ENCODE assay signal across 23 cellular contexts in the genomic region with DNA sequence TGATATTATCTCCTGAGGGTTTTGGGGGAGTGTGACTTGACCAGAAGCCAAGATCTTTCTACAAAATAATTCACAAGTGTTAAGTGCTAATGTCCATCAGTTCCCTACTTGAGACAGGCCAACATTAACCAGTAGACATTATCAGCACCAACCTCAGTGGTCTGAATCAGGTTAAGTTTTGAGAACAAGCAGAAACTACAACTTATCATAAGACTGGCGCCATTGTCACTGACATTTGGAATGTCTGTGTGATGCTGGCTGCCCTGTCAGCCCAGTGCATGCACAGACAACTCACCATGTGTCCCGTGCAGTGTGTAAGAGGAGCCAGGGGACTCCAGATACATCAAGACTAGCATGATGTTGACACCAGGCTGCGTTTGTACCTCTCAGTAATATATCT.
DNase-seq lines count a peak whose midpoint lies in the region; ATAC-seq lines count a peak whose summit lies in the region.
"Had no signal": no experiment of that assay in that cellular context is flagged by ENCODE, and none has a peak within 500 bp of the region (broad histone marks: within the 10 kb centered on the region; RNA-seq: fewer than 3 reads in every experiment).

No MANE protein-coding gene starts in this region.

- ATAC-seq in activated naive CD8-positive, alpha-beta T cell treated with anti-CD3 and anti-CD28 coated beads, Interleukin-2, amount 50 U/mL, for 24 hours, result no peak
- no peak for ATAC-seq in effector memory CD8-positive, alpha-beta T cell (replicated peaks)
- ATAC-seq: esophagus mucosa, gastrocnemius medialis, PC-3 had no signal

- peak overlapping the region; percentile 51 for H3K27ac Mint-ChIP-seq in activated naive CD8-positive, alpha-beta T cell
- H3K27ac Mint-ChIP-seq in activated naive CD8-positive, alpha-beta T cell treated with anti-CD3 and anti-CD28 coated beads, Interleukin-2, amount 50 U/mL, for 24 hours, result no peak overlapping the region
- H3K27ac Mint-ChIP-seq in effector memory CD8-positive, alpha-beta T cell, result peak overlapping the region; percentile 81 to 93

- H3K4me1 Mint-ChIP-seq in activated naive CD8-positive, alpha-beta T cell (ENCODE audit: low read depth), result peaks cover 45% of the 10 kb centered on the region
- H3K4me1 Mint-ChIP-seq in activated naive CD8-positive, alpha-beta T cell treated with anti-CD3 and anti-CD28 coated beads, Interleukin-2, amount 50 U/mL, for 24 hours, result peaks cover 32% of the 10 kb centered on the region
- peaks cover 37 to 48% of the 10 kb centered on the region in 2 donors for H3K4me1 Mint-ChIP-seq in effector memory CD8-positive, alpha-beta T cell (ENCODE audit: low read depth in 2 of 2)

- H3K27me3 Mint-ChIP-seq in activated naive CD8-positive, alpha-beta T cell, result no peaks in the 10 kb centered on the region
- no peaks in the 10 kb centered on the region for H3K27me3 Mint-ChIP-seq in activated naive CD8-positive, alpha-beta T cell treated with anti-CD3 and anti-CD28 coated beads, Interleukin-2, amount 50 U/mL, for 24 hours
- no peaks in the 10 kb centered on the region for H3K27me3 Mint-ChIP-seq in effector memory CD8-positive, alpha-beta T cell

- peak overlapping the region; percentile 55 for H3K27ac ChIP-seq in KOPT-K1 (ENCODE audit: low read depth, low read length, poor library complexity, severe bottlenecking)
- H3K27ac ChIP-seq: gastrocnemius medialis, neutrophil had no signal

- H3K36me3 Mint-ChIP-seq in activated naive CD8-positive, alpha-beta T cell, result peaks cover 4% of the 10 kb centered on the region
- H3K36me3 Mint-ChIP-seq in activated naive CD8-positive, alpha-beta T cell treated with anti-CD3 and anti-CD28 coated beads, Interleukin-2, amount 50 U/mL, for 24 hours (ENCODE audit: low read depth), result no peaks in the 10 kb centered on the region
- peaks cover 10% of the 10 kb centered on the region for H3K36me3 Mint-ChIP-seq in effector memory CD8-positive, alpha-beta T cell (ENCODE audit: insufficient read depth)

- H3K9me3 ChIP-seq in KOPT-K1 (ENCODE audit: insufficient read depth, low read length, poor library complexity, severe bottlenecking), result no peaks in the 10 kb centered on the region
- H3K9me3 ChIP-seq: BLaER1 treated with 17β-estradiol and CSF1 and Interleukin-3, amounts not matched to agents 10 nM and 100 nM; gastrocnemius medialis; neutrophil had no signal

- H3K36me3 ChIP-seq in KOPT-K1 (ENCODE audit: insufficient read depth, low read length), result peaks cover 99% of the 10 kb centered on the region
- H3K36me3 ChIP-seq: gastrocnemius medialis, neutrophil had no signal

- DNase-seq in activated naive CD8-positive, alpha-beta T cell treated with anti-CD3 and anti-CD28 coated beads, Interleukin-2, amount 50 U/mL, for 24 hours, result no peak
- DNase-seq in effector memory CD8-positive, alpha-beta T cell, result no peak
- DNase-seq in stimulated activated CD8-positive, alpha-beta memory T cell treated with anti-CD3 and anti-CD28 coated beads, Interleukin-4, amount 100 ng/mL, for 48 hours, result peak; percentile 4
- DNase-seq in superior temporal gyrus (ENCODE audit: extremely low spot score), result no peak
- no peak for DNase-seq in dermis blood vessel endothelial cell
- DNase-seq in stimulated activated CD4-positive, alpha-beta T cell treated with anti-CD3 and anti-CD28 coated beads, Interleukin-1b, Interleukin-23, amount 100 ng/mL, for 48 hours, result no peak
- DNase-seq: amygdala; central memory CD4-positive, alpha-beta T cell; DMS 273 treated with DMSO at 0.1 percent for 48 hours; effector CD4-positive, alpha-beta T cell; gastrocnemius medialis; kidney; NCI-H1092 treated with DMSO at 0.1 percent for 48 hours; NCI-H2029 treated with DMSO at 0.1 percent for 48 hours; NCI-H345; PC-3; substantia nigra had no signal

- H3K9me3 Mint-ChIP-seq in activated naive CD8-positive, alpha-beta T cell (ENCODE audit: low read depth), result no peaks in the 10 kb centered on the region
- no peaks in the 10 kb centered on the region for H3K9me3 Mint-ChIP-seq in activated naive CD8-positive, alpha-beta T cell treated with anti-CD3 and anti-CD28 coated beads, Interleukin-2, amount 50 U/mL, for 24 hours
- no peaks in the 10 kb centered on the region for H3K9me3 Mint-ChIP-seq in effector memory CD8-positive, alpha-beta T cell
- H3K9me3 Mint-ChIP-seq: activated T-helper 2 cell treated with anti-CD3 and anti-CD28 coated beads, Interferon-gamma antibody, Interleukin-2, Interleukin-4, amounts not matched to agents 10 μg/mL and 5 μg/mL and 100 μg/mL, durations not matched to agents 14 hours and 24 hours and 36 hours had no signal

- H3K4me3 Mint-ChIP-seq in activated naive CD8-positive, alpha-beta T cell, result no peak overlapping the region
- no peak overlapping the region for H3K4me3 Mint-ChIP-seq in activated naive CD8-positive, alpha-beta T cell treated with anti-CD3 and anti-CD28 coated beads, Interleukin-2, amount 50 U/mL, for 24 hours
- no peak overlapping the region for H3K4me3 Mint-ChIP-seq in effector memory CD8-positive, alpha-beta T cell
